24 cellular contexts compared by ENCODE assay signal in genomic region chr2:21696900-21697299, GRCh38.
"Had no signal": no experiment of that assay in that cellular context is flagged by ENCODE, and none has a peak within 500 bp of the region (broad histone marks: within the 10 kb centered on the region; RNA-seq: fewer than 3 reads in every experiment).

No MANE protein-coding gene starts in this region.

- H3K4me3 ChIP-seq: colonic mucosa, coronary artery, dorsolateral prefrontal cortex, esophagus squamous epithelium, gastrocnemius medialis, gastroesophageal sphincter, heart left ventricle, heart right ventricle had no signal

- H3K4me1 ChIP-seq: colonic mucosa, esophagus squamous epithelium, foreskin keratinocyte, gastrocnemius medialis, gastroesophageal sphincter had no signal

- H3K27ac Mint-ChIP-seq: dendritic cell treated with granulocyte-macrophage colony-stimulating factor and Interleukin-4, amounts not matched to agents 40 ng/mL and 50 ng/mL, for 4 days; effector memory CD8-positive, alpha-beta T cell; endodermal cell had no signal

- H3K27me3 ChIP-seq: colonic mucosa, esophagus squamous epithelium, foreskin keratinocyte, gastrocnemius medialis, gastroesophageal sphincter, heart left ventricle, heart right ventricle had no signal

- H3K9me3 ChIP-seq: colonic mucosa, esophagus squamous epithelium, gastrocnemius medialis, gastroesophageal sphincter, heart left ventricle, heart right ventricle had no signal

- H3K27ac ChIP-seq: colonic mucosa, coronary artery, dorsolateral prefrontal cortex, epithelial cell of prostate, esophagus squamous epithelium, foreskin keratinocyte, gastrocnemius medialis, gastroesophageal sphincter, heart left ventricle, heart right ventricle had no signal

- ATAC-seq: effector memory CD8-positive, alpha-beta T cell; esophagus mucosa; foreskin keratinocyte; gastrocnemius medialis; gastroesophageal sphincter had no signal

- H3K9me3 Mint-ChIP-seq: dendritic cell treated with granulocyte-macrophage colony-stimulating factor and Interleukin-4, amounts not matched to agents 40 ng/mL and 50 ng/mL, for 4 days; endodermal cell had no signal

- H3K27me3 Mint-ChIP-seq: dendritic cell treated with granulocyte-macrophage colony-stimulating factor and Interleukin-4, amounts not matched to agents 40 ng/mL and 50 ng/mL, for 4 days; effector memory CD8-positive, alpha-beta T cell had no signal

- DNase-seq: colonic mucosa; cortex of kidney; dermis blood vessel endothelial cell; dorsolateral prefrontal cortex; effector CD4-positive, alpha-beta T cell; effector CD8-positive, alpha-beta T cell; effector memory CD4-positive, alpha-beta T cell; effector memory CD8-positive, alpha-beta T cell; endodermal cell; erythroblast; esophagus squamous epithelium; foreskin fibroblast; foreskin keratinocyte; foreskin melanocyte; gastrocnemius medialis; glutamatergic neuron; head of caudate nucleus; heart left ventricle; heart right ventricle had no signal

- H3K4me3 Mint-ChIP-seq: dendritic cell treated with granulocyte-macrophage colony-stimulating factor and Interleukin-4, amounts not matched to agents 40 ng/mL and 50 ng/mL, for 4 days; effector memory CD8-positive, alpha-beta T cell; endodermal cell had no signal

- H3K36me3 ChIP-seq: colonic mucosa, esophagus squamous epithelium, gastrocnemius medialis, gastroesophageal sphincter, heart left ventricle, heart right ventricle had no signal

- H3K4me1 Mint-ChIP-seq: endodermal cell had no signal
